13 cellular contexts compared by ENCODE assay signal in the genomic region with DNA sequence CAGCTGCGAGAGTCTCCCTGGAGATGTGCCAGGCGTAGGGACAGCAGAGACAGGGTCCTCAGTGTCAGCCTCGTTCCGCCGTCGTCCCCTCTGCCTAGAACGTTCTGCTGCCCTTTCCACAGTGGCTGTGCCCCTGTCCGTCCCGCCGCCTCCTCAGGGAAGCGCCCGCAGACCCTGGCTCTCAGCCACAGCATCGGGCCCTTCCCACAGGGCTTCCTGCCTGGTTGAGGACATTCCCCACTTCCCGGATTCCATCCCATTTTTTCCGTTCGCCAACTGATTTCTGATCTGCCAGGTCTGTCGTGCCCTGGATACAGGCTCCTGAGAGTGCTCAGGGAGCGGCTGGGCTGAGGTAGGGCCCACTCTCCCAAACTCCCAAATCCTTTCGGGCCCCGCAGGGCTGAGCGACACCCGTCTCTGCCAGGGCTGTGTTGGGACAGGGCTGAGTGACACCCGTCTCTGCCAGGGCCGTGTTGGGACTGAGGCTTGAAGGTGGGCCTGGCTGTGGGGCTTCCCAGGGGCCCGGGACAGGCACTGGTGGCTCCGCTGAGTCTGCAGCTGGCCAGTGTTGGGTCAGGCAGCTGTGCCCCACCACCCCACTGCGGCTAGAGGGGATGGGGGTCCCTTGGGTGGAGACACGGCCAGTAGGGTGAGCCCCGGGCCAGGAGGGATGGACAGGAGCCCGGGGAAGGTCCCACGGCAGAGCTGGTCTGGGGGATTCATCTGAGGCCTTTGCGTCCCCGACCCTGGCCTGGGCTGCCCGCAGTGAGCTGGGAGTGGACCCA. TPM values are rescaled to one million over a fixed set of nuclear protein-coding genes. Genes with fewer than 3 reads are reported as not detected.
"Had no signal": no experiment of that assay in that cellular context is flagged by ENCODE, and none has a peak within 500 bp of the region (broad histone marks: within the 10 kb centered on the region; RNA-seq: fewer than 3 reads in every experiment).

No MANE protein-coding gene starts in this region.

- H3K9me3 ChIP-seq: gastrocnemius medialis, heart right ventricle, ovary, tibial artery had no signal

- DNase-seq: activated CD4-positive, alpha-beta T cell treated with anti-CD3 and anti-CD28 coated beads, Interleukin-2, amount 50 U/mL, for 48 hours; activated CD8-positive, alpha-beta memory T cell treated with anti-CD3 and anti-CD28 coated beads, Interleukin-2, amount 10 ng/mL, durations not matched to agents 7 days and 5 days; activated gamma-delta T cell treated with Interleukin-2 at 50 U/mL for 16 hours; activated T-cell treated with anti-CD3 and anti-CD28 coated beads, Interleukin-2, amount 50 U/mL, for 4 hours; aorta; effector CD8-positive, alpha-beta T cell; gastrocnemius medialis; heart right ventricle; islet precursor cell; ovary; T-helper 17 cell; tibial artery had no signal

- H3K36me3 ChIP-seq: cardiac muscle cell, gastrocnemius medialis, ovary had no signal

- H3K4me1 ChIP-seq: gastrocnemius medialis had no signal

- H3K27ac ChIP-seq: cardiac muscle cell, gastrocnemius medialis, ovary, tibial artery had no signal

- H3K27me3 ChIP-seq: cardiac muscle cell, heart right ventricle, ovary, tibial artery had no signal

- H3K4me3 ChIP-seq: cardiac muscle cell, gastrocnemius medialis, heart right ventricle, ovary, tibial artery had no signal

RNA-seq across cellular contexts. Expression of a gene that starts 43.8 kb away (rescaled TPM):
- total RNA-seq: activated CD8-positive, alpha-beta memory T cell treated with anti-CD3 and anti-CD28 coated beads, Interleukin-2, amount 10 ng/mL, durations not matched to agents 7 days and 5 days; aorta; gastrocnemius medialis had no signal
